In the genomic region with DNA sequence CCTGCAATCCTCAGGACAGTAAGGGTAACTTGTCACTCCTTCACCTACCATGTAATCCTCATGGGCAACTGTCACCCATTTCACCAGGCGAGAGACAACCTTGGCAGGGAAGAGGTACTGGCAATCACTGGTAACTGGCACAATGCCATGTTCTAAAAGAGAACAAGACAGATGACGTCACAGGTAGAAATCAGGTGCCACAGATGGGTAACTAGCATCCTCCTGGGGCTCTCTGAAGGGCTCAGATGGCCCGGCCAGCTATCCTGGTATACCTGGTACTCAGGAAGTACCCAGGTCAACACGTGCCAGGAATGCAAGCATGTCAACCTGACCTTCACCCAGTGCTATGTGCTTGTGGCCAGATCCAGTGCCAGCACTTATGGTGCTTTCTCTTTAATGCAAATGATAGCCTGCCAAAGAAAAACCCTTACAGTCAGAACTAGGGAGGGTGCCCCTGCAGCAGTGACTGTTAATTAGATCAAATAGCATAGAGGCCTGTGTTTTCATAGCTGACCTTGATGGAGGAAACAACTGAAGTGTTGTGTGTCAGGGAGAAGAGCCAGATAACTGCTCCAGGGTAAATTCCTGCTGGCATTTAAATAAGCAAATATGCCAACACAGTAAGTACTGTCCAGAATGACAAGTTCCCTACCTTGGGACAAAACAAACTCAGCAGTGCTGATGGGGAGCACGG, we compare ENCODE assay signal across 14 cellular contexts. TPM values are rescaled to one million over a fixed set of nuclear protein-coding genes. Genes with fewer than 3 reads are reported as not detected.
DNase-seq lines count a peak whose midpoint lies in the region; ATAC-seq and TF ChIP-seq lines count a peak whose summit lies in the region.
"Had no signal": no experiment of that assay in that cellular context is flagged by ENCODE, and none has a peak within 500 bp of the region (broad histone marks: within the 10 kb centered on the region; RNA-seq: fewer than 3 reads in every experiment).

No MANE protein-coding gene starts in this region.

- peak overlapping the region; percentile 10; the same call in 1 of the 2 replicates for H3K4me2 ChIP-seq in OCI-LY3 (ENCODE audit: low read length)

- no peaks in the 10 kb centered on the region for H3K9me3 ChIP-seq in OCI-LY3 (ENCODE audit: insufficient read depth, low read length)
- H3K9me3 ChIP-seq: colonic mucosa, vagina had no signal

- intact Hi-C loops in Right ventricle myocardium inferior (cut with DNase I) (no loop called here), cardiac septum (cut with DNase I) (loop anchor here (5.0 kb wide), 1 partner anchor 120 kb away; no protein-coding TSS in a partner anchor), left cardiac atrium (cut with DNase I) (no loop called here)

- no peak overlapping the region for H2AFZ ChIP-seq in OCI-LY3 (ENCODE audit: low read depth, low read length)

- no peak for TF ChIP-seq CTCF in OCI-LY3 (IDR thresholded peaks at IDR 0.05; ENCODE audit: low read depth, low read length)

- no peak overlapping the region for H3K9ac ChIP-seq in OCI-LY3 (ENCODE audit: low read length)

- H4K20me1 ChIP-seq in OCI-LY3 (ENCODE audit: insufficient read depth, low read length): no peaks in the 10 kb centered on the region

- H3K79me2 ChIP-seq in OCI-LY3 (ENCODE audit: low read length): no peaks in the 10 kb centered on the region

- peaks cover 17% of the 10 kb centered on the region for H3K4me1 ChIP-seq in OCI-LY3 (ENCODE audit: low read length)
- H3K4me1 ChIP-seq: colonic mucosa, foreskin keratinocyte, vagina had no signal

- no peaks in the 10 kb centered on the region for H3K27me3 ChIP-seq in OCI-LY3 (ENCODE audit: low read depth, low read length)
- H3K27me3 ChIP-seq: colonic mucosa, foreskin keratinocyte, vagina had no signal

- ATAC-seq in Right ventricle myocardium inferior (peak; percentile 83), left cardiac atrium (peak; percentile 57 to 72), HG03460 (IDR thresholded peaks at IDR 0.05; ENCODE audit: unreplicated experiment) (no peak)
- ATAC-seq: foreskin keratinocyte had no signal

- DNase-seq in Right ventricle myocardium inferior (ENCODE audit: missing footprints) (no peak), cardiac septum (ENCODE audit: low spot score) (no peak), left cardiac atrium (peak; percentile 26), UCSD-AML1 (lab: John Stamatoyannopoulos, UW; ENCODE audit: unreplicated experiment) (no peak), HuH-7.5 (ENCODE audit: low spot score) (no peak), ecto neural progenitor cell (ENCODE audit: low spot score) (no peak)
- DNase-seq: activated CD4-positive, CD25-positive, alpha-beta regulatory T cell; colonic mucosa; foreskin keratinocyte; NCI-H187; nephron progenitor cell had no signal

- peaks cover 49% of the 10 kb centered on the region for H3K36me3 ChIP-seq in OCI-LY3 (replicated peaks; ENCODE audit: low read depth, low read length)

- peak overlapping the region; percentile 9; the same call in 1 of the 2 replicates for H3K27ac ChIP-seq in OCI-LY3 (ENCODE audit: low read length)
- H3K27ac ChIP-seq: colonic mucosa, foreskin keratinocyte, vagina had no signal

- no peak overlapping the region for H3K4me3 ChIP-seq in OCI-LY3 (ENCODE audit: low read length)
- H3K4me3 ChIP-seq: colonic mucosa, vagina had no signal

RNA-seq across cellular contexts. Expression of a gene that starts 36.2 kb away (rescaled TPM):
- 46.5 TPM for total RNA-seq in Right ventricle myocardium inferior
- 37.0 TPM for total RNA-seq in cardiac septum
- 10 to 100 TPM; 35.6 to 39.9 TPM for total RNA-seq in left cardiac atrium

RNA-seq across cellular contexts. Expression of a gene that starts 37.3 kb away (rescaled TPM):
- 0.27 TPM for total RNA-seq in Right ventricle myocardium inferior
- total RNA-seq in cardiac septum: 0.22 TPM
- under 1 TPM; 0.31 to 0.41 TPM for total RNA-seq in left cardiac atrium
